ENCODE assay signal across 8 cellular contexts in genomic region chr12:13362260-13362841, GRCh38.
DNase-seq lines count a peak whose midpoint lies in the region; ATAC-seq lines count a peak whose summit lies in the region.

No MANE protein-coding gene starts in this region.

- H3K4me1 Mint-ChIP-seq in activated naive CD4-positive, alpha-beta T cell treated with anti-CD3 and anti-CD28 coated beads for 36 hours (ENCODE audit: low read depth) = no peaks in the 10 kb centered on the region

- DNase-seq in COLO829 (ENCODE audit: low spot score) = peak; percentile 62
- peak; percentile 87 for DNase-seq in NCI-H82 (lab: John Stamatoyannopoulos, UW)
- peak; percentile 75 for DNase-seq in activated naive CD4-positive, alpha-beta T cell treated with anti-CD3 and anti-CD28 coated beads for 36 hours
- DNase-seq in left cardiac atrium = peak; percentile 53
- peak; percentile 69 for DNase-seq in sciatic nerve (ENCODE audit: low spot score)
- DNase-seq in activated gamma-delta T cell (lab: John Stamatoyannopoulos, UW) = no peak

- CTCF ChIA-PET in activated naive CD4-positive, alpha-beta T cell treated with anti-CD3 and anti-CD28 coated beads for 36 hours (lab: Charles Lee) = interaction anchor here (0.6 to 1.8 kb wide), 26 partner anchors 9 to 824 kb away, joined by 3 to 8 read pairs (median 4); no protein-coding TSS in a partner anchor

- no peaks in the 10 kb centered on the region for H3K9me3 Mint-ChIP-seq in activated naive CD4-positive, alpha-beta T cell treated with anti-CD3 and anti-CD28 coated beads for 36 hours

- H3K27ac Mint-ChIP-seq in activated naive CD4-positive, alpha-beta T cell treated with anti-CD3 and anti-CD28 coated beads for 36 hours = no peak overlapping the region

- no peaks in the 10 kb centered on the region for H3K36me3 Mint-ChIP-seq in activated naive CD4-positive, alpha-beta T cell treated with anti-CD3 and anti-CD28 coated beads for 36 hours (ENCODE audit: low read depth)

- intact Hi-C loops in activated naive CD4-positive, alpha-beta T cell treated with anti-CD3 and anti-CD28 coated beads for 36 hours (cut with micrococcal nuclease) = loop anchor here (1.0 to 5.0 kb wide), 4 partner anchors 105 to 805 kb away; no protein-coding TSS in a partner anchor
- intact Hi-C loops in left cardiac atrium (cut with DNase I) (loop anchor here in 1 of 2 donors (10.0 kb wide), 1 partner anchor 172 kb away; no protein-coding TSS in a partner anchor), sciatic nerve (cut with DNase I) (no loop called here)

- ATAC-seq in GM19351 (IDR thresholded peaks at IDR 0.05; ENCODE audit: unreplicated experiment) = peak; percentile 98
- peak; percentile 92 for ATAC-seq in HG03520 (IDR thresholded peaks at IDR 0.05; ENCODE audit: unreplicated experiment)
- ATAC-seq in left cardiac atrium = peak in 1 of 2 donors; percentile 75
- ATAC-seq in sciatic nerve = peak; percentile 76

- H3K4me3 Mint-ChIP-seq in activated naive CD4-positive, alpha-beta T cell treated with anti-CD3 and anti-CD28 coated beads for 36 hours = no peak overlapping the region

- H3K27me3 Mint-ChIP-seq in activated naive CD4-positive, alpha-beta T cell treated with anti-CD3 and anti-CD28 coated beads for 36 hours (ENCODE audit: low read depth) = peaks cover 15% of the 10 kb centered on the region
